In the genomic region with DNA sequence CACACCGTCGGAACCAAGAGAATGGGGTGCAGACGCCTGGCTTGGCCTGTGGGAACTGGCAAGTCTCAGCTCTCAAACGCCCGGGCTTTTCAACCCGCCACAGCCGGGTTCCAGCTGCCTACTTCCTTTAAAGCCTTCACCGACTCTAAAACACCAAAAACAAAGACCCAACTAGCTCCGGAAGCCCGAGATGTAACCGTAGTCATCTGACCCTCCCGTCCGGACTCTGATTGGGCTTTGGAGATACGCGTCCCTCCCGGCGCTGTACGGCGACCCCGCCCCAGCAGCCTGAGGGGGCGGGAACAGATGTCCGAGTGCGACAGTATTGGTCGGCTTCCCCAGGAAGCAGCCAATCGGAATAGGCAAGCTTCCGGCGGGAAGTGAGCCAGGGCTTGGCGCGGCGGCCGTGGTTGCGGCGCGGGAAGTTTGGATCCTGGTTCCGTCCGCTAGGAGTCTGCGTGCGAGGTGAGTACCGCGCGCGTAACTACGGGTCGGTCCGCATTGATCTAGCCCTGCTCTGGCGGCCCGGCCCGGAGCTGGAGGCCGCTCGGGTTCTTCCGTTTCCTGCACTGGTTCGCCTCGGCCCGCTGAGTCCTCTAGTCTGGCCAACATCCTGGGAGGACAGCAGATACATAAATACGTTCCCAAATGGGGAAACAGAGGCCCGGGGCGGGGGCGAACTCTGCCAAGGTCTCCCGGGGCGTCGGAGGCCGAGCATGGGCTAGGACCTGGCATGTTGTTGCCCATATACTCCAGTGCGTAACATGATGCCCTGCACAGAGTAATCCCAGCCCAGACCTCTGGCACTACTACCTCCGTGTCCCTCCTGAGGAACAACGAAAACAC, we compare ENCODE assay signal across 8 cellular contexts. TPM values are rescaled to one million over a fixed set of nuclear protein-coding genes. Genes with fewer than 3 reads are reported as not detected.
DNase-seq lines count a peak whose midpoint lies in the region; ATAC-seq, FAIRE-seq and TF ChIP-seq lines count a peak whose summit lies in the region.

A gene (plus strand): TSS at position 371 of the 846 bp plus-strand sequence. CDS start 30,047 bp downstream, outside the sequence.

- peaks cover 28% of the 10 kb centered on the region for H3K4me1 Mint-ChIP-seq in T-helper 17 cell

- no peaks in the 10 kb centered on the region for H3K36me3 ChIP-seq in prostate gland

- H3K4me1 ChIP-seq in prostate gland (replicated peaks) = no peaks in the 10 kb centered on the region

- TF ChIP-seq POLR2A in GM15510 (IDR thresholded peaks at IDR 0.05; ENCODE audit: borderline replicate concordance, extremely low read depth, insufficient read length) (peak; percentile 74), prostate gland (IDR thresholded peaks at IDR 0.05) (peak; percentile 47)

- peak; percentile 85 for FAIRE-seq in urothelium cell line (lab: Jason Lieb, UNC)

- ATAC-seq in HG02885 (IDR thresholded peaks at IDR 0.05; ENCODE audit: poor library complexity, unreplicated experiment) = peak; percentile 97
- ATAC-seq in T-helper 17 cell = peak; percentile 99
- peak; percentile 100 for ATAC-seq in left ventricle myocardium superior

- peak within 1 kb of the TSS; percentile 49 to 57 for H3K4me3 ChIP-seq in prostate gland

- peak; percentile 94 for DNase-seq in NCI-H1694 treated with DMSO at 0.1 percent for 48 hours (lab: John Stamatoyannopoulos, UW)
- peak; percentile 88 to 94 (median 89) for DNase-seq in T-helper 17 cell
- DNase-seq in amygdala (lab: John Stamatoyannopoulos, UW) = peak; percentile 43 to 98 (median 94)
- DNase-seq in left ventricle myocardium superior = peak; percentile 97
- DNase-seq in prostate gland (ENCODE audit: low spot score) = peak; percentile 96
- DNase-seq in urothelium cell line (ENCODE audit: low spot score) = peak; percentile 99

- peak within 1 kb of the TSS; percentile 95 for H3K4me3 Mint-ChIP-seq in T-helper 17 cell

- H3K36me3 Mint-ChIP-seq in T-helper 17 cell (ENCODE audit: low read depth) = peaks cover 3% of the 10 kb centered on the region

- H3K27me3 Mint-ChIP-seq in T-helper 17 cell = no peaks in the 10 kb centered on the region

- peak within 1 kb of the TSS; percentile 94 for H3K27ac Mint-ChIP-seq in T-helper 17 cell

- peak in 3 of 4 experiments; percentile 13 to 62 (median 55) for TF ChIP-seq CTCF in prostate gland (IDR thresholded peaks at IDR 0.05)

- WGBS in prostate gland = under 1% methylated on average over 63 of the region's 65 CpGs

- no peaks in the 10 kb centered on the region for H3K27me3 ChIP-seq in prostate gland (replicated peaks; ENCODE audit: insufficient read depth)

- peak within 1 kb of the TSS; percentile 82 to 90 for H3K27ac ChIP-seq in prostate gland

- intact Hi-C loops in left ventricle myocardium superior (cut with micrococcal nuclease) = no loop called here
- intact Hi-C loops in prostate gland (cut with DNase I) = loop anchor here (5.0 kb wide), 1 partner anchor 155 kb away; no protein-coding TSS in a partner anchor

- no peaks in the 10 kb centered on the region for H3K9me3 ChIP-seq in T-helper 17 cell (ENCODE audit: control insufficient read depth, low read length, poor library complexity, severe bottlenecking)
- no peaks in the 10 kb centered on the region for H3K9me3 ChIP-seq in prostate gland

RNA-seq across cellular contexts. Expression of the gene that starts here (rescaled TPM):
- total RNA-seq in T-helper 17 cell = 1 to 10 TPM; 7.8 to 8.8 TPM
- 35.9 TPM for total RNA-seq in left ventricle myocardium superior
- total RNA-seq in prostate gland = 1 to 10 TPM; 1.4 to 4.9 TPM

Comparison
In these comparisons a context has a peak if more than half of its experiments do, and no peak if none do; other contexts are left out.
1. Peak in every context shown above with its lines: DNase-seq, ATAC-seq, H3K4me3 ChIP-seq and H3K27ac ChIP-seq.